2 cellular contexts compared by ENCODE assay signal in genomic region chr15:30420723-30421122, GRCh38. TPM values are rescaled to one million over a fixed set of nuclear protein-coding genes. Genes with fewer than 3 reads are reported as not detected.
"Had no signal": no experiment of that assay in that cellular context is flagged by ENCODE, and none has a peak within 500 bp of the region (broad histone marks: within the 10 kb centered on the region; RNA-seq: fewer than 3 reads in every experiment).

No MANE protein-coding gene starts in this region.

RNA-seq across cellular contexts. Expression of gene CHRFAM7A, which starts 27.4 kb away (rescaled TPM):
- total RNA-seq: K562 had no signal
- polyA plus RNA-seq: IgD-negative memory B cell had no signal
